In genomic region chr16:72072514-72073342, GRCh38 we compare ENCODE assay signal across 14 cellular contexts. TPM values are rescaled to one million over a fixed set of nuclear protein-coding genes. Genes with fewer than 3 reads are reported as not detected.
DNase-seq lines count a peak whose midpoint lies in the region; ATAC-seq and TF ChIP-seq lines count a peak whose summit lies in the region.
"Had no signal": no experiment of that assay in that cellular context is flagged by ENCODE, and none has a peak within 500 bp of the region (broad histone marks: within the 10 kb centered on the region; RNA-seq: fewer than 3 reads in every experiment).

No MANE protein-coding gene starts in this region.

- H3K27ac ChIP-seq in body of pancreas (peak overlapping the region in 2 of 4 donors; percentile 34 to 67), PC-3 (ENCODE audit: low read length) (no peak overlapping the region)
- H3K27ac ChIP-seq: VCaP had no signal

- H3K36me3 Mint-ChIP-seq in type B pancreatic cell = no peaks in the 10 kb centered on the region

- H3K4me1 ChIP-seq in body of pancreas (peaks cover 20% of the 10 kb centered on the region), mucosa of descending colon (ENCODE audit: low read depth) (no peaks in the 10 kb centered on the region), PC-3 (ENCODE audit: insufficient read depth, low read length) (no peaks in the 10 kb centered on the region)

- TF ChIP-seq POLR2A in body of pancreas (IDR thresholded peaks at IDR 0.05) = no peak

- ATAC-seq in body of pancreas (peak; percentile 57), Right ventricle myocardium superior (ENCODE audit: poor library complexity) (peak; percentile 72), mucosa of descending colon (peak; percentile 58), PC-3 (no peak), HG02759 (IDR thresholded peaks at IDR 0.05; ENCODE audit: unreplicated experiment) (no peak)

- H3K4me3 ChIP-seq in body of pancreas (no peak overlapping the region), mucosa of descending colon (no peak overlapping the region), PC-3 (ENCODE audit: low read length) (no peak overlapping the region)

- no TSS peak for BruUV-seq in PC-3 (replicated peaks; lab: Mats Ljungman, UMichigan)

- peak overlapping the region; percentile 16 for H3K27ac Mint-ChIP-seq in type B pancreatic cell

- H3K4me3 Mint-ChIP-seq in type B pancreatic cell = no peak overlapping the region

- H3K79me2 ChIP-seq in PC-3 (ENCODE audit: low read length) = no peaks in the 10 kb centered on the region

- DNase-seq in body of pancreas (peak in 3 of 4 donors; percentile 22 to 37 (median 31)), Right ventricle myocardium superior (no peak), mucosa of descending colon (peak in 1 of 3 donors; percentile 28), type B pancreatic cell (ENCODE audit: extremely low spot score, unreplicated experiment) (no peak), PC-3 (no peak)
- DNase-seq in activated T-cell treated with anti-CD3 and anti-CD28 coated beads, Interleukin-2, amount 50 U/mL, for 1 hour = no peak
- DNase-seq: NCI-H446; SHP77 treated with DMSO at 0.1 percent for 48 hours; stimulated activated CD4-positive, alpha-beta T cell treated with anti-CD3 and anti-CD28 coated beads, Interleukin-1b, Interleukin-23, amount 100 ng/mL, for 48 hours; stimulated activated naive CD4-positive, alpha-beta T cell had no signal

- H3K9me3 ChIP-seq in body of pancreas (no peaks in the 10 kb centered on the region), mucosa of descending colon (no peaks in the 10 kb centered on the region), PC-3 (ENCODE audit: low read length) (no peaks in the 10 kb centered on the region)

- no peak overlapping the region for H3K4me2 ChIP-seq in PC-3 (ENCODE audit: low read length)

- intact Hi-C loops in body of pancreas (cut with DNase I) = no loop called here
- intact Hi-C loops in Right ventricle myocardium superior (cut with DNase I) = no loop called here
- intact Hi-C loops in mucosa of descending colon (cut with DNase I, micrococcal nuclease) = no loop called here
- intact Hi-C loops in PC-3 (cut with micrococcal nuclease) = no loop called here

- 26 to 28% methylated on average over 12 of the region's 12 CpGs for WGBS in body of pancreas, 2 donors

- H3K27me3 ChIP-seq in body of pancreas = no peaks in the 10 kb centered on the region
- no peaks in the 10 kb centered on the region for H3K27me3 ChIP-seq in PC-3 (ENCODE audit: low read length)

- CTCF ChIA-PET in PC-3 (lab: Charles Lee) = no interaction called here

- H3F3A ChIP-seq in PC-3 (ENCODE audit: low read length, unreplicated experiment) = no peaks in the 10 kb centered on the region

- TF ChIP-seq CTCF in body of pancreas (IDR thresholded peaks at IDR 0.05) (no peak), mucosa of descending colon (IDR thresholded peaks at IDR 0.05) (no peak), type B pancreatic cell (conservative IDR thresholded peaks at IDR 0.05) (no peak), PC-3 (conservative IDR thresholded peaks at IDR 0.05; ENCODE audit: low read depth, low read length) (no peak)

- no peak overlapping the region for H3K9ac ChIP-seq in PC-3 (ENCODE audit: low read length)

- H3K27me3 Mint-ChIP-seq in type B pancreatic cell = no peaks in the 10 kb centered on the region

- peaks cover 4% of the 10 kb centered on the region for H3K4me1 Mint-ChIP-seq in type B pancreatic cell (ENCODE audit: unreplicated experiment)

- no peaks in the 10 kb centered on the region for H3K36me3 ChIP-seq in body of pancreas (replicated peaks in 1 of 2; ENCODE audit: insufficient read depth in 1 of 2, low read depth in 2 of 2)
- H3K36me3 ChIP-seq in mucosa of descending colon (ENCODE audit: low read depth) = no peaks in the 10 kb centered on the region
- no peaks in the 10 kb centered on the region for H3K36me3 ChIP-seq in PC-3 (ENCODE audit: low read depth, low read length)

- H3K9me3 Mint-ChIP-seq in type B pancreatic cell = no peaks in the 10 kb centered on the region

- POLR2A ChIA-PET in PC-3 (lab: Charles Lee; ENCODE audit: unreplicated experiment) = no interaction called here

- no peaks in the 10 kb centered on the region for H3K9me2 ChIP-seq in PC-3 (replicated peaks; ENCODE audit: low read length)

- no peak overlapping the region for H2AFZ ChIP-seq in PC-3 (ENCODE audit: low read length)

- no peaks in the 10 kb centered on the region for H4K20me1 ChIP-seq in PC-3 (ENCODE audit: low read length)

RNA-seq across cellular contexts. Expression of gene HPR, which starts 9.7 kb away (rescaled TPM):
- total RNA-seq in body of pancreas = not detected
- 87.8 TPM for total RNA-seq in Right ventricle myocardium superior
- under 1 TPM in 1 of 3 donors, not detected in 2; 0.51 TPM for total RNA-seq in mucosa of descending colon
- total RNA-seq in type B pancreatic cell (ENCODE audit: low replicate concordance) = not detected in 2 replicates
- total RNA-seq in PC-3 (2014; rRNA removed) = not detected in 2 replicates
- total RNA-seq: epithelial cell of proximal tubule, HT-29 had no signal

RNA-seq across cellular contexts. Expression of gene HP, which starts 18.4 kb away (rescaled TPM):
- total RNA-seq in body of pancreas (10 to 100 TPM in 1 of 2 donors, 1 to 10 TPM in 1; 3.6 to 15.5 TPM), Right ventricle myocardium superior (6.4 TPM), mucosa of descending colon (1 to 10 TPM in 1 of 3 donors, under 1 TPM in 2; 0.38 to 4.6 (median 0.51) TPM), type B pancreatic cell (ENCODE audit: low replicate concordance) (not detected in 2 replicates), PC-3 (2014; rRNA removed) (not detected in 2 replicates)
- total RNA-seq: epithelial cell of proximal tubule, HT-29 had no signal

RNA-seq across cellular contexts. Expression of gene TXNL4B, which starts 20.7 kb away (rescaled TPM):
- total RNA-seq in body of pancreas (1 to 10 TPM; 5.4 to 7.3 TPM), Right ventricle myocardium superior (6.9 TPM), mucosa of descending colon (10 to 100 TPM in 2 of 3 donors, 1 to 10 TPM in 1; 9.8 to 14.5 (median 12.0) TPM), type B pancreatic cell (ENCODE audit: low replicate concordance) (12.2 and 17.8 TPM in 2 replicates), PC-3 (2014; rRNA removed) (7.9 and 9.6 TPM in 2 replicates)

RNA-seq across cellular contexts. Expression of gene DHX38, which starts 20.9 kb away (rescaled TPM):
- total RNA-seq in body of pancreas (10 to 100 TPM; 28.3 to 40.5 TPM), Right ventricle myocardium superior (38.1 TPM), mucosa of descending colon (10 to 100 TPM; 56.0 to 75.9 (median 62.7) TPM), type B pancreatic cell (ENCODE audit: low replicate concordance) (62.7 and 75.6 TPM in 2 replicates), PC-3 (2014; rRNA removed) (61.2 and 78.6 TPM in 2 replicates)

Comparison
In these comparisons a context has a peak if more than half of its experiments do, and no peak if none do; other contexts are left out.
1. ATAC-seq: peak in body of pancreas (single experiment), Right ventricle myocardium superior (single experiment) and mucosa of descending colon (single experiment); none in PC-3 (single experiment) and HG02759 (single experiment).
2. DNase-seq: peak in body of pancreas (3 of 4); none in Right ventricle myocardium superior (single experiment), type B pancreatic cell (single experiment), activated T-cell treated with anti-CD3 and anti-CD28 coated beads, Interleukin-2, amount 50 U/mL, for 1 hour (single experiment) and PC-3 (single experiment).
3. RNA of gene HPR, which starts 9.7 kb away (total RNA-seq): 87.8 TPM in Right ventricle myocardium superior (single experiment); not detected in type B pancreatic cell, 0.51 TPM in mucosa of descending colon, not detected in body of pancreas and not detected in PC-3; every median in the first group is over 10 times any median in the second.